ENCODE assay signal across 8 cellular contexts in genomic region chr6:83221886-83222479, GRCh38. TPM values are rescaled to one million over a fixed set of nuclear protein-coding genes. Genes with fewer than 3 reads are reported as not detected.
DNase-seq lines count a peak whose midpoint lies in the region; ATAC-seq, FAIRE-seq and TF ChIP-seq lines count a peak whose summit lies in the region.

No MANE protein-coding gene starts in this region.

- POLR2A ChIA-PET in AG04449 (lab: Yijun Ruan, JAX) (no interaction called here), WTC11 (lab: Charles Lee) (no interaction called here)

- H3K9me3 Mint-ChIP-seq in WTC11, result no peaks in the 10 kb centered on the region

- DNase-seq in AG04449 (ENCODE audit: low read depth, low spot score) (no peak), NCI-H1092 (lab: John Stamatoyannopoulos, UW) (peak; percentile 0), WTC11 (ENCODE audit: low spot score) (no peak), kidney (no peak), NCI-H187 treated with DMSO at 0.1 percent for 48 hours (lab: John Stamatoyannopoulos, UW) (no peak), NCI-H187 (lab: John Stamatoyannopoulos, UW) (no peak), NCI-H128 (lab: John Stamatoyannopoulos, UW; ENCODE audit: unreplicated experiment) (no peak)

- intact Hi-C loops in kidney (cut with DNase I), result loop anchor here (5.0 kb wide), 1 partner anchor 290 kb away; the partner anchor contains the start of gene PRSS35

- H3K36me3 Mint-ChIP-seq in WTC11, result no peaks in the 10 kb centered on the region

- peak; percentile 4 for TF ChIP-seq CTCF in AG04449 (IDR thresholded peaks at IDR 0.05; ENCODE audit: insufficient read depth, low read length, missing control alignments)
- TF ChIP-seq CTCF in GM12875 (IDR thresholded peaks at IDR 0.05; ENCODE audit: borderline replicate concordance, insufficient read depth, low read depth, low read length), result 0 out of 2 replicates have a peak, but pooled peaks have one; percentile 3
- peak; percentile 36 for TF ChIP-seq CTCF in WTC11 (IDR thresholded peaks at IDR 0.05)
- no peak for TF ChIP-seq CTCF in kidney (IDR thresholded peaks at IDR 0.05; ENCODE audit: borderline replicate concordance, extremely low read depth, insufficient read depth)

- H3K4me3 ChIP-seq in AG04449 (ENCODE audit: low read depth, low read length) (no peak overlapping the region), GM12875 (ENCODE audit: low read depth, low read length) (no peak overlapping the region), kidney (ENCODE audit: low read length in 2 of 2) (no peak overlapping the region)

- no peak for ATAC-seq in WTC11

- no peak overlapping the region for H3K9ac ChIP-seq in kidney (ENCODE audit: low read length in 2 of 2)

- H3K4me3 Mint-ChIP-seq in WTC11, result no peak overlapping the region

- no peaks in the 10 kb centered on the region for H3K36me3 ChIP-seq in kidney (ENCODE audit: control insufficient read depth in 1 of 2, insufficient read depth in 2 of 2, low read length in 2 of 2)

- no peak overlapping the region for H3K27ac ChIP-seq in kidney (ENCODE audit: low read depth in 2 of 2, low read length in 2 of 2)

- no peaks in the 10 kb centered on the region for H3K4me1 Mint-ChIP-seq in WTC11

- no peaks in the 10 kb centered on the region for H3K27me3 Mint-ChIP-seq in WTC11 (ENCODE audit: low read depth)

- CTCF ChIA-PET in AG04449 (lab: Yijun Ruan, JAX) (interaction anchor here (0.6 to 14.2 kb wide), 38 partner anchors 8 to 357 kb away, joined by 3 to 493 read pairs (median 4); partner anchors contain the start of genes DOP1A, PRSS35 and UBE3D), WTC11 (lab: Charles Lee) (interaction anchor here (1.1 to 5.0 kb wide), 5 partner anchors 12 to 305 kb away, joined by 3 to 47 read pairs (median 3); partner anchors contain the start of genes PRSS35 and UBE3D)

- H3K27ac Mint-ChIP-seq in WTC11, result no peak overlapping the region

- peak; percentile 72 for FAIRE-seq in kidney (lab: Jason Lieb, UNC)

- H3K4me1 ChIP-seq in kidney (ENCODE audit: control insufficient read depth in 1 of 2, insufficient read depth in 1 of 2, low read depth in 1 of 2, low read length in 2 of 2), result no peaks in the 10 kb centered on the region

- H3K9me3 ChIP-seq in kidney (ENCODE audit: control insufficient read depth in 1 of 2, low read length in 2 of 2), result no peaks in the 10 kb centered on the region

TF ChIP-seq in WTC11, 78 proteins besides CTCF, POLR2A, EP300 and RAD21:
- no peak for TF ChIP-seq ZNF263 (CRISPR knock-in tag; IDR thresholded peaks at IDR 0.05; ENCODE audit: low read depth)
- no peak for TF ChIP-seq CREM (CRISPR knock-in tag; IDR thresholded peaks at IDR 0.05)
- no peak for TF ChIP-seq ATF3 (CRISPR knock-in tag; conservative IDR thresholded peaks at IDR 0.05)
- no peak for TF ChIP-seq ZNF423 (CRISPR knock-in tag; IDR thresholded peaks at IDR 0.05)
- no peak for TF ChIP-seq USF2 (CRISPR knock-in tag; IDR thresholded peaks at IDR 0.05)
- TF ChIP-seq E2F1 (CRISPR knock-in tag; IDR thresholded peaks at IDR 0.05), result no peak
TF ChIP-seq in WTC11: peak in this region for 0.

RNA-seq across cellular contexts. Expression of gene RWDD2A, which starts 28.8 kb away (rescaled TPM):
- 5.1 to 5.2 TPM (median 5.2 TPM) in 3 replicates for total RNA-seq in WTC11 (2021)
- 4.0 TPM for total RNA-seq in kidney
- 5.5 TPM for polyA plus RNA-seq in kidney (ENCODE audit: insufficient read depth, low read depth, low replicate concordance)

RNA-seq across cellular contexts. Expression of gene PGM3, which starts 28.9 kb away (rescaled TPM):
- total RNA-seq in WTC11 (2021) (67.4 to 70.0 TPM (median 67.6 TPM) in 3 replicates), kidney (31.8 TPM)
- polyA plus RNA-seq in kidney (ENCODE audit: insufficient read depth, low read depth, low replicate concordance), result 10.3 TPM
